ENCODE assay signal across 1 cellular context in genomic region chr22:18001040-18001893, GRCh38.
TF ChIP-seq lines count a peak whose summit lies in the region.

No MANE protein-coding gene starts in this region.

TF ChIP-seq in K562, 482 proteins besides CTCF, POLR2A, EP300 and RAD21 (continued from another document and continues in another):
- TF ChIP-seq MLLT1 (IDR thresholded peaks at IDR 0.05) (no peak; a peak in 2 of 4 replicates), JUN (IDR thresholded peaks at IDR 0.05; ENCODE audit: borderline replicate concordance, low read depth, low read length) (no peak), JUN (CRISPR knock-in tag; IDR thresholded peaks at IDR 0.05; ENCODE audit: borderline replicate concordance) (no peak), ZBTB49 (CRISPR knock-in tag; IDR thresholded peaks at IDR 0.05; ENCODE audit: borderline replicate concordance) (no peak), GABPB1 (CRISPR knock-in tag; IDR thresholded peaks at IDR 0.05) (peak; percentile 39; the same call in 1 of the 2 replicates), ZBTB2 (IDR thresholded peaks at IDR 0.05) (no peak), PML (IDR thresholded peaks at IDR 0.05; ENCODE audit: low read length) (peak; percentile 27; the same call in 1 of the 2 replicates), ZFP1 (CRISPR knock-in tag; IDR thresholded peaks at IDR 0.05) (no peak), ZNF436 (CRISPR knock-in tag; IDR thresholded peaks at IDR 0.05) (no peak), PHB2 (IDR thresholded peaks at IDR 0.05; ENCODE audit: low read depth) (no peak), NCOA2 (IDR thresholded peaks at IDR 0.05; ENCODE audit: partially characterized antibody in 2 of 2) (no peak), ZNF609 (CRISPR knock-in tag; IDR thresholded peaks at IDR 0.05; ENCODE audit: borderline replicate concordance) (no peak), ZNF165 (CRISPR knock-in tag; IDR thresholded peaks at IDR 0.05; ENCODE audit: borderline replicate concordance) (no peak), GTF2E2 (tag; IDR thresholded peaks at IDR 0.05) (peak; percentile 71; the same call in 1 of the 2 replicates), KLF10 (CRISPR knock-in tag; IDR thresholded peaks at IDR 0.05) (no peak), ZC3H11A (IDR thresholded peaks at IDR 0.05; ENCODE audit: low read depth, low read length) (no peak), REST (CRISPR knock-in tag; IDR thresholded peaks at IDR 0.05; ENCODE audit: low read depth) (no peak; the same call in 1 of the 2 replicates), TFAP4 (CRISPR knock-in tag; IDR thresholded peaks at IDR 0.05; ENCODE audit: borderline replicate concordance) (peak; percentile 74; the same call in 1 of the 2 replicates), E2F4 (CRISPR knock-in tag; IDR thresholded peaks at IDR 0.05; ENCODE audit: low read depth) (no peak), IFI16 (CRISPR knock-in tag; IDR thresholded peaks at IDR 0.05) (no peak), POLR2B (IDR thresholded peaks at IDR 0.05; ENCODE audit: low read depth, partially characterized antibody) (peak; percentile 64), ZKSCAN3 (CRISPR knock-in tag; IDR thresholded peaks at IDR 0.05) (no peak), THRB (CRISPR knock-in tag; conservative IDR thresholded peaks at IDR 0.05) (peak; percentile 59; the same call in 1 of the 2 replicates), STAT6 (CRISPR knock-in tag; IDR thresholded peaks at IDR 0.05) (0 out of 2 replicates have a peak, but pooled peaks have one; percentile 94), ZNF655 (CRISPR knock-in tag; IDR thresholded peaks at IDR 0.05) (no peak), ZNF764 (CRISPR knock-in tag; IDR thresholded peaks at IDR 0.05; ENCODE audit: low read depth) (0 out of 2 replicates have a peak, but pooled peaks have one; percentile 5), PHF21A (IDR thresholded peaks at IDR 0.05; ENCODE audit: borderline replicate concordance, low read depth) (peak; percentile 77), RUNX1 (IDR thresholded peaks at IDR 0.05; ENCODE audit: low read depth) (no peak), BRF2 (IDR thresholded peaks at IDR 0.05; ENCODE audit: borderline replicate concordance, insufficient read depth, insufficient read length) (no peak), ILK (tag; IDR thresholded peaks at IDR 0.05; ENCODE audit: borderline replicate concordance, low read depth) (no peak), FIP1L1 (IDR thresholded peaks at IDR 0.05; ENCODE audit: low read depth, low read length, poor library complexity, severe bottlenecking) (peak; percentile 51), BACH1 (tag; IDR thresholded peaks at IDR 0.05) (no peak)
